Comparison of ENCODE assay signal across 8 cellular contexts in the genomic region with DNA sequence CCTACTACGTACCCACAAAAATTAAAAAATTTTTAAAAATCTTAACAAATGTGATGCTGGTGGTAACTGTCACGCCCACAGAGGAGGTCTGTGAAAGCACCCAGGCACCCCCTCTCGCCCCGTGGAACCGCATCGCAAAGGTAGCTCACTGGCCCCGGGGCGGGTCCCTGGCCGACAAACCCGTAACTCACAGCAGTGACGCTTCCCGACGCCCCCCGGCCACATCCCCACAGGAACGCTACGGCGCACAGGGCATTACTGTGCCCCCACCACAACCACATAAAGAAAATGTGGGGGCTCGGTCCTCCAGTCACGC. TPM values are rescaled to one million over a fixed set of nuclear protein-coding genes. Genes with fewer than 3 reads are reported as not detected.
DNase-seq lines count a peak whose midpoint lies in the region; ATAC-seq, FAIRE-seq and TF ChIP-seq lines count a peak whose summit lies in the region.

No MANE protein-coding gene starts in this region.

- TF ChIP-seq POLR2A in GM12878 (IDR thresholded peaks at IDR 0.05; ENCODE audit: low read depth, low read length) = no peak

- peak overlapping the region in 1 of 2 donors; percentile 97 for H3K27ac Mint-ChIP-seq in stimulated activated naive CD8-positive, alpha-beta T cell treated with anti-CD3 and anti-CD28 coated beads, Interleukin-15, amount 100 ng/mL, for 72 hours

- peaks cover 13% of the 10 kb centered on the region for H3K79me2 ChIP-seq in GM12878 (ENCODE audit: control insufficient read depth, insufficient read depth, low read length)

- CTCF ChIA-PET in GM12878 (lab: Yijun Ruan, JAX) = interaction anchor here (0.7 to 2.7 kb wide), 7 partner anchors 9 to 99 kb away, joined by 3 to 11 read pairs (median 4); a partner anchor contains a TSS

- WGBS in GM12878 (ENCODE audit: insufficient coverage, insufficient replicate concordance, low lambda C conversion rate, missing lambda C conversion rate) = 1% methylated on average over 19 of the region's 19 CpGs
- WGBS in liver = under 1% methylated on average over 19 of the region's 19 CpGs

- H3K27me3 Mint-ChIP-seq in stimulated activated naive CD8-positive, alpha-beta T cell treated with anti-CD3 and anti-CD28 coated beads, Interleukin-15, amount 100 ng/mL, for 72 hours = no peaks in the 10 kb centered on the region

- peaks cover 21% of the 10 kb centered on the region for H3K4me1 Mint-ChIP-seq in stimulated activated naive CD8-positive, alpha-beta T cell treated with anti-CD3 and anti-CD28 coated beads, Interleukin-15, amount 100 ng/mL, for 72 hours

- H3K9ac ChIP-seq in GM12878 (ENCODE audit: control insufficient read depth, insufficient read depth, low read length) = peak overlapping the region; percentile 92
- peak overlapping the region; percentile 0 to 75 for H3K9ac ChIP-seq in liver (ENCODE audit: low read depth in 1 of 2, low read length in 2 of 2)

- POLR2A ChIA-PET in GM12878 (lab: Charles Lee) = interaction anchor here (0.6 to 2.0 kb wide), 8 partner anchors 31 to 109 kb away, joined by 3 to 15 read pairs (median 4); a partner anchor contains a TSS

- no TSS peak for BruUV-seq in GM12878 (replicated peaks; lab: Mats Ljungman, UMichigan)

- H2AFZ ChIP-seq in GM12878 (ENCODE audit: control insufficient read depth, low read depth, low read length) = peak overlapping the region; percentile 95

- H3K36me3 ChIP-seq in GM12878 (ENCODE audit: control insufficient read depth in 2 of 2, insufficient read depth in 2 of 2, low read length in 1 of 2) (no peaks in the 10 kb centered on the region; a peak in 1 of 4 replicates), liver (ENCODE audit: control insufficient read depth in 4 of 4, insufficient read depth in 3 of 4, low read depth in 1 of 4, low read length in 3 of 4) (peaks cover 0 to 14% (median 7%) of the 10 kb centered on the region in 4 donors)

- no peak for TF ChIP-seq EP300 in GM12878 (IDR thresholded peaks at IDR 0.05; ENCODE audit: borderline replicate concordance in 1 of 2, control insufficient read depth in 1 of 2, low read depth in 2 of 2, low read length in 2 of 2)

- H3K9me3 Mint-ChIP-seq in stimulated activated naive CD8-positive, alpha-beta T cell treated with anti-CD3 and anti-CD28 coated beads, Interleukin-15, amount 100 ng/mL, for 72 hours = no peaks in the 10 kb centered on the region

- H3K9me3 ChIP-seq in GM12878 (replicated peaks; ENCODE audit: control insufficient read depth, insufficient read depth, low read length) = no peaks in the 10 kb centered on the region
- H3K9me3 ChIP-seq in liver (ENCODE audit: control insufficient read depth in 4 of 4, low read length in 3 of 4) = no peaks in the 10 kb centered on the region

- no peak for FAIRE-seq in GM12878 (lab: Jason Lieb, UNC)

- H3K4me3 ChIP-seq in GM12878 (peak overlapping the region; percentile 87), liver (ENCODE audit: low read depth in 1 of 3, low read length in 3 of 3) (peak overlapping the region; percentile 79 to 92 (median 87))

- peak; percentile 74 for DNase-seq in NCI-H82 (lab: John Stamatoyannopoulos, UW)
- DNase-seq in NCI-H82 treated with DMSO at 0.1 percent for 48 hours (lab: John Stamatoyannopoulos, UW; ENCODE audit: unreplicated experiment) = no peak
- DNase-seq in NCI-H2227 (lab: John Stamatoyannopoulos, UW; ENCODE audit: unreplicated experiment) = peak; percentile 77
- no peak for DNase-seq in GM12878 (ENCODE audit: low read depth, low spot score)
- no peak for DNase-seq in stimulated activated naive CD8-positive, alpha-beta T cell treated with anti-CD3 and anti-CD28 coated beads, Interleukin-15, amount 100 ng/mL, for 72 hours
- DNase-seq in epidermal melanocyte (ENCODE audit: insufficient read length, low spot score) = no peak
- no peak for DNase-seq in HT-29 (ENCODE audit: low spot score)

- no peaks in the 10 kb centered on the region for H3K27me3 ChIP-seq in GM12878 (replicated peaks in 1 of 2; ENCODE audit: control insufficient read depth in 2 of 2, insufficient read depth in 2 of 2, low read length in 1 of 2)
- H3K27me3 ChIP-seq in liver (ENCODE audit: control insufficient read depth in 4 of 4, insufficient read depth in 4 of 4, low read length in 3 of 4) = no peaks in the 10 kb centered on the region

- no peaks in the 10 kb centered on the region for H4K20me1 ChIP-seq in GM12878 (ENCODE audit: control insufficient read depth, insufficient read depth)

- H3K4me1 ChIP-seq in GM12878 (ENCODE audit: control insufficient read depth, insufficient read depth, low read length) (peaks cover 2% of the 10 kb centered on the region; the same call in 1 of the 2 replicates), liver (ENCODE audit: control insufficient read depth in 4 of 4, insufficient read depth in 4 of 4, low read length in 3 of 4) (peaks cover 2 to 12% (median 9%) of the 10 kb centered on the region in 4 donors)

- in situ Hi-C loops in GM12878 (cut with MboI) = no loop called here

- H3K4me3 Mint-ChIP-seq in stimulated activated naive CD8-positive, alpha-beta T cell treated with anti-CD3 and anti-CD28 coated beads, Interleukin-15, amount 100 ng/mL, for 72 hours = peak overlapping the region; percentile 83 to 95

- TF ChIP-seq RAD21 in GM12878 (IDR thresholded peaks at IDR 0.05; ENCODE audit: insufficient read depth, low read depth, low read length) (no peak), liver (IDR thresholded peaks at IDR 0.05) (no peak)

- H3K4me2 ChIP-seq in GM12878 (ENCODE audit: control insufficient read depth, insufficient read depth) = peak overlapping the region; percentile 100

- H3K27ac ChIP-seq in GM12878 (ENCODE audit: control insufficient read depth, insufficient read depth) = peak overlapping the region; percentile 73
- peak overlapping the region; percentile 22 to 92 for H3K27ac ChIP-seq in liver (ENCODE audit: low read depth in 1 of 2, low read length in 2 of 2)

- RAD21 ChIA-PET in GM12878 (lab: Charles Lee; ENCODE audit: unreplicated experiment) = interaction anchor here (1.1 to 2.7 kb wide), 10 partner anchors 33 to 184 kb away, joined by 3 to 18 read pairs (median 7); a partner anchor contains a TSS

- SMC1A ChIA-PET in GM12878 (lab: Charles Lee; ENCODE audit: uncharacterized antibody, unreplicated experiment) = interaction anchor here (0.8 to 2.3 kb wide), 6 partner anchors 27 to 110 kb away, joined by 3 to 15 read pairs (median 4); a partner anchor contains a TSS

- ATAC-seq in GM12878 = peak; percentile 13
- ATAC-seq in stimulated activated naive CD8-positive, alpha-beta T cell treated with anti-CD3 and anti-CD28 coated beads, Interleukin-15, amount 100 ng/mL, for 72 hours = peak; percentile 24

- intact Hi-C loops in GM12878 (cut with micrococcal nuclease; ENCODE audit: unreplicated experiment) = loop anchor here (2.0 kb wide), 2 partner anchors 35 to 69 kb away; a partner anchor contains a TSS

- TF ChIP-seq CTCF in GM12878 (IDR thresholded peaks at IDR 0.05 in 2 of 3, conservative IDR thresholded peaks at IDR 0.05 in 1 of 3; ENCODE audit: control insufficient read depth in 2 of 3, extremely low read depth in 1 of 3, insufficient read depth in 1 of 3, low read depth in 3 of 3, low read length in 3 of 3) = no peak
- no peak for TF ChIP-seq CTCF in liver (IDR thresholded peaks at IDR 0.05; ENCODE audit: low read depth, low read length, missing input control)

RNA-seq across cellular contexts. Expression of a gene that starts 0.4 kb away (rescaled TPM):
- 76.7 and 79.0 TPM in 2 replicates for total RNA-seq in GM12878 (2013; cell fraction: nucleolus; rRNA removed)
- total RNA-seq in GM12878 (2014; rRNA removed) = 11.2 and 14.2 TPM in 2 replicates
- total RNA-seq in GM12878 (2014; rRNA removed; fragmentation: Illumina TruSeq; extraction: Trizol) = 6.7 and 8.2 TPM in 2 replicates
- 12.9 and 13.4 TPM in 2 replicates for total RNA-seq in GM12878 (2021)
- 3.7 TPM for polyA plus RNA-seq in GM12878 (2011; ENCODE audit: low read depth)
- 7.0 and 9.1 TPM in 2 replicates for polyA plus RNA-seq in GM12878 (2011; rRNA removed)
- polyA plus RNA-seq in GM12878 (2011; cell fraction: cytosol; rRNA removed) = 5.9 and 10.5 TPM in 2 replicates
- 41.4 and 52.5 TPM in 2 replicates for polyA plus RNA-seq in GM12878 (2011; cell fraction: nucleus; rRNA removed)
- 7.3 and 7.7 TPM in 2 replicates for polyA plus RNA-seq in GM12878 (2012)
- polyA plus RNA-seq in GM12878 (2014; fragmentation: Illumina TruSeq; extraction: Trizol) = 4.3 and 5.0 TPM in 2 replicates
- under 1 TPM; 0.29 to 0.52 TPM for polyA plus RNA-seq in GM12878 (2014; fragmentation: Nextera tagmentation; extraction: Ambion mirVana)
- 12.2 and 15.4 TPM in 2 replicates for polyA plus RNA-seq in GM12878 (2014; rRNA removed)
- 1 to 10 TPM; 7.7 to 8.8 TPM for polyA plus RNA-seq in GM12878 (2016; fragmentation: Nextera tagmentation; extraction: Ambion mirVana)
- 16.3 and 18.0 TPM in 2 replicates for polyA minus RNA-seq in GM12878 (2011; rRNA and poly(A)+ RNA removed)
- polyA minus RNA-seq in GM12878 (2011; cell fraction: cytosol; rRNA and poly(A)+ RNA removed) = 4.5 and 9.0 TPM in 2 replicates
- 10.6 and 23.4 TPM in 2 replicates for polyA minus RNA-seq in GM12878 (2011; cell fraction: nucleus; rRNA and poly(A)+ RNA removed)
- 10 to 100 TPM in 1 of 2 donors, 1 to 10 TPM in 1; 4.1 to 14.0 TPM for total RNA-seq in liver
- polyA plus RNA-seq in liver = 1 to 10 TPM; 4.0 to 5.3 TPM
- total RNA-seq in HT-29 (2014; rRNA removed; shearing (Covaris generic)) = 27.2 and 29.7 TPM in 2 replicates

RNA-seq across cellular contexts. Expression of a gene that starts 0.6 kb away (rescaled TPM):
- not detected in 2 replicates for total RNA-seq in GM12878 (2013; cell fraction: nucleolus; rRNA removed)
- total RNA-seq in GM12878 (2014; rRNA removed) (0.22 and 0.56 TPM in 2 replicates), GM12878 (2014; rRNA removed; fragmentation: Illumina TruSeq; extraction: Trizol) (0.09 and 0.22 TPM in 2 replicates), GM12878 (2021) (0.21 and 0.36 TPM in 2 replicates), liver (under 1 TPM; 0.42 to 0.70 TPM)
- polyA plus RNA-seq in GM12878 (2011; ENCODE audit: low read depth) = 0.39 TPM
- polyA plus RNA-seq in GM12878 (2011; rRNA removed) (0.03 and 0.22 TPM in 2 replicates), GM12878 (2014; fragmentation: Illumina TruSeq; extraction: Trizol) (0.01 TPM in 1 of 2 replicates, not detected in the other), GM12878 (2014; fragmentation: Nextera tagmentation; extraction: Ambion mirVana) (not detected), GM12878 (2014; rRNA removed) (0.13 and 0.16 TPM in 2 replicates), GM12878 (2016; fragmentation: Nextera tagmentation; extraction: Ambion mirVana) (under 1 TPM; 0.21 to 0.78 TPM), liver (under 1 TPM; 0.33 to 0.75 TPM)
- 0.24 and 0.30 TPM in 2 replicates for polyA plus RNA-seq in GM12878 (2011; cell fraction: cytosol; rRNA removed)
- polyA plus RNA-seq in GM12878 (2011; cell fraction: nucleus; rRNA removed) = 0.31 and 0.37 TPM in 2 replicates
- polyA plus RNA-seq in GM12878 (2012) = 0.31 and 0.51 TPM in 2 replicates
- polyA minus RNA-seq in GM12878 (2011; rRNA and poly(A)+ RNA removed) = 0.07 and 0.57 TPM in 2 replicates
- polyA minus RNA-seq in GM12878 (2011; cell fraction: cytosol; rRNA and poly(A)+ RNA removed) = not detected in 2 replicates
- polyA minus RNA-seq in GM12878 (2011; cell fraction: nucleus; rRNA and poly(A)+ RNA removed) = not detected in 2 replicates
- total RNA-seq in HT-29 (2014; rRNA removed; shearing (Covaris generic)) = 2.5 and 5.8 TPM in 2 replicates

RNA-seq across cellular contexts. Expression of a gene that starts 33.3 kb away (rescaled TPM):
- 34.4 and 34.9 TPM in 2 replicates for total RNA-seq in GM12878 (2013; cell fraction: nucleolus; rRNA removed)
- total RNA-seq in GM12878 (2014; rRNA removed) = 6.2 and 7.1 TPM in 2 replicates
- total RNA-seq in GM12878 (2014; rRNA removed; fragmentation: Illumina TruSeq; extraction: Trizol) = 3.5 and 4.2 TPM in 2 replicates
- 9.5 and 13.1 TPM in 2 replicates for total RNA-seq in GM12878 (2021)
- polyA plus RNA-seq in GM12878 (2011; ENCODE audit: low read depth) = 2.3 TPM
- polyA plus RNA-seq in GM12878 (2011; rRNA removed) = 2.5 and 4.9 TPM in 2 replicates
- 5.6 and 7.4 TPM in 2 replicates for polyA plus RNA-seq in GM12878 (2011; cell fraction: cytosol; rRNA removed)
- polyA plus RNA-seq in GM12878 (2011; cell fraction: nucleus; rRNA removed) = 11.2 and 13.0 TPM in 2 replicates
- polyA plus RNA-seq in GM12878 (2012) = 3.8 and 4.8 TPM in 2 replicates
- polyA plus RNA-seq in GM12878 (2014; fragmentation: Illumina TruSeq; extraction: Trizol) = 1.3 and 3.2 TPM in 2 replicates
- 1 to 10 TPM in 1 of 2 experiments, under 1 TPM in 1; 0.99 to 1.0 TPM for polyA plus RNA-seq in GM12878 (2014; fragmentation: Nextera tagmentation; extraction: Ambion mirVana)
- 6.4 and 8.2 TPM in 2 replicates for polyA plus RNA-seq in GM12878 (2014; rRNA removed)
- 1 to 10 TPM; 6.7 to 7.7 TPM for polyA plus RNA-seq in GM12878 (2016; fragmentation: Nextera tagmentation; extraction: Ambion mirVana)
- 5.9 and 8.9 TPM in 2 replicates for polyA minus RNA-seq in GM12878 (2011; rRNA and poly(A)+ RNA removed)
- polyA minus RNA-seq in GM12878 (2011; cell fraction: cytosol; rRNA and poly(A)+ RNA removed) = 2.3 and 2.9 TPM in 2 replicates
- polyA minus RNA-seq in GM12878 (2011; cell fraction: nucleus; rRNA and poly(A)+ RNA removed) = 4.4 and 11.5 TPM in 2 replicates
- 1 to 10 TPM; 5.9 to 7.4 TPM for total RNA-seq in liver
- 1 to 10 TPM; 3.0 to 4.0 TPM for polyA plus RNA-seq in liver
- total RNA-seq in HT-29 (2014; rRNA removed; shearing (Covaris generic)) = 17.7 and 30.4 TPM in 2 replicates

RNA-seq across cellular contexts. Expression of a gene that starts 40.3 kb away (rescaled TPM):
- 9.6 and 9.7 TPM in 2 replicates for total RNA-seq in GM12878 (2013; cell fraction: nucleolus; rRNA removed)
- total RNA-seq in GM12878 (2014; rRNA removed) (33.8 and 41.4 TPM in 2 replicates), GM12878 (2014; rRNA removed; fragmentation: Illumina TruSeq; extraction: Trizol) (11.5 and 12.6 TPM in 2 replicates), GM12878 (2021) (35.0 and 35.2 TPM in 2 replicates), liver (10 to 100 TPM; 22.4 to 40.3 TPM)
- polyA plus RNA-seq in GM12878 (2011; ENCODE audit: low read depth) = 9.6 TPM
- polyA plus RNA-seq in GM12878 (2011; rRNA removed) (12.1 and 22.7 TPM in 2 replicates), GM12878 (2014; fragmentation: Illumina TruSeq; extraction: Trizol) (3.0 and 10.6 TPM in 2 replicates), GM12878 (2014; fragmentation: Nextera tagmentation; extraction: Ambion mirVana) (1 to 10 TPM; 1.4 to 6.4 TPM), GM12878 (2014; rRNA removed) (36.6 and 41.6 TPM in 2 replicates), GM12878 (2016; fragmentation: Nextera tagmentation; extraction: Ambion mirVana) (10 to 100 TPM; 63.7 to 77.7 TPM), liver (10 to 100 TPM; 32.3 to 43.4 TPM)
- 32.8 and 53.2 TPM in 2 replicates for polyA plus RNA-seq in GM12878 (2011; cell fraction: cytosol; rRNA removed)
- 35.5 and 49.8 TPM in 2 replicates for polyA plus RNA-seq in GM12878 (2011; cell fraction: nucleus; rRNA removed)
- polyA plus RNA-seq in GM12878 (2012) = 22.2 and 24.6 TPM in 2 replicates
- polyA minus RNA-seq in GM12878 (2011; rRNA and poly(A)+ RNA removed) = 5.6 and 10.0 TPM in 2 replicates
- 3.9 and 5.0 TPM in 2 replicates for polyA minus RNA-seq in GM12878 (2011; cell fraction: cytosol; rRNA and poly(A)+ RNA removed)
- polyA minus RNA-seq in GM12878 (2011; cell fraction: nucleus; rRNA and poly(A)+ RNA removed) = 8.0 and 11.6 TPM in 2 replicates
- total RNA-seq in HT-29 (2014; rRNA removed; shearing (Covaris generic)) = 81.9 and 82.4 TPM in 2 replicates

RNA-seq across cellular contexts. Expression of a gene that starts 54.4 kb away (rescaled TPM):
- not detected in 2 replicates for total RNA-seq in GM12878 (2013; cell fraction: nucleolus; rRNA removed)
- total RNA-seq in GM12878 (2014; rRNA removed) (not detected in 2 replicates), GM12878 (2014; rRNA removed; fragmentation: Illumina TruSeq; extraction: Trizol) (not detected in 2 replicates), GM12878 (2021) (not detected in 2 replicates), liver (not detected)
- not detected for polyA plus RNA-seq in GM12878 (2011; ENCODE audit: low read depth)
- polyA plus RNA-seq in GM12878 (2011; rRNA removed) (not detected in 2 replicates), GM12878 (2014; fragmentation: Illumina TruSeq; extraction: Trizol) (not detected in 2 replicates), GM12878 (2014; fragmentation: Nextera tagmentation; extraction: Ambion mirVana) (not detected), GM12878 (2014; rRNA removed) (not detected in 2 replicates), GM12878 (2016; fragmentation: Nextera tagmentation; extraction: Ambion mirVana) (not detected), liver (not detected)
- not detected in 2 replicates for polyA plus RNA-seq in GM12878 (2011; cell fraction: cytosol; rRNA removed)
- polyA plus RNA-seq in GM12878 (2011; cell fraction: nucleus; rRNA removed) = 0.24 TPM in 1 of 2 replicates, not detected in the other
- polyA plus RNA-seq in GM12878 (2012) = not detected in 2 replicates
- polyA minus RNA-seq in GM12878 (2011; rRNA and poly(A)+ RNA removed) = not detected in 2 replicates
- polyA minus RNA-seq in GM12878 (2011; cell fraction: cytosol; rRNA and poly(A)+ RNA removed) = not detected in 2 replicates
- not detected in 2 replicates for polyA minus RNA-seq in GM12878 (2011; cell fraction: nucleus; rRNA and poly(A)+ RNA removed)
- 0.76 TPM in 1 of 2 replicates, not detected in the other for total RNA-seq in HT-29 (2014; rRNA removed; shearing (Covaris generic))

Comparison
In these comparisons a context has a peak if more than half of its experiments do, and no peak if none do; other contexts are left out.
1. DNase-seq: peak in NCI-H82 (single experiment) and NCI-H2227 (single experiment); none in NCI-H82 treated with DMSO at 0.1 percent for 48 hours (single experiment), GM12878 (single experiment), stimulated activated naive CD8-positive, alpha-beta T cell treated with anti-CD3 and anti-CD28 coated beads, Interleukin-15, amount 100 ng/mL, for 72 hours (0 of 2), epidermal melanocyte (single experiment) and HT-29 (single experiment).